ENCODE assay signal across 11 cellular contexts in the genomic region with DNA sequence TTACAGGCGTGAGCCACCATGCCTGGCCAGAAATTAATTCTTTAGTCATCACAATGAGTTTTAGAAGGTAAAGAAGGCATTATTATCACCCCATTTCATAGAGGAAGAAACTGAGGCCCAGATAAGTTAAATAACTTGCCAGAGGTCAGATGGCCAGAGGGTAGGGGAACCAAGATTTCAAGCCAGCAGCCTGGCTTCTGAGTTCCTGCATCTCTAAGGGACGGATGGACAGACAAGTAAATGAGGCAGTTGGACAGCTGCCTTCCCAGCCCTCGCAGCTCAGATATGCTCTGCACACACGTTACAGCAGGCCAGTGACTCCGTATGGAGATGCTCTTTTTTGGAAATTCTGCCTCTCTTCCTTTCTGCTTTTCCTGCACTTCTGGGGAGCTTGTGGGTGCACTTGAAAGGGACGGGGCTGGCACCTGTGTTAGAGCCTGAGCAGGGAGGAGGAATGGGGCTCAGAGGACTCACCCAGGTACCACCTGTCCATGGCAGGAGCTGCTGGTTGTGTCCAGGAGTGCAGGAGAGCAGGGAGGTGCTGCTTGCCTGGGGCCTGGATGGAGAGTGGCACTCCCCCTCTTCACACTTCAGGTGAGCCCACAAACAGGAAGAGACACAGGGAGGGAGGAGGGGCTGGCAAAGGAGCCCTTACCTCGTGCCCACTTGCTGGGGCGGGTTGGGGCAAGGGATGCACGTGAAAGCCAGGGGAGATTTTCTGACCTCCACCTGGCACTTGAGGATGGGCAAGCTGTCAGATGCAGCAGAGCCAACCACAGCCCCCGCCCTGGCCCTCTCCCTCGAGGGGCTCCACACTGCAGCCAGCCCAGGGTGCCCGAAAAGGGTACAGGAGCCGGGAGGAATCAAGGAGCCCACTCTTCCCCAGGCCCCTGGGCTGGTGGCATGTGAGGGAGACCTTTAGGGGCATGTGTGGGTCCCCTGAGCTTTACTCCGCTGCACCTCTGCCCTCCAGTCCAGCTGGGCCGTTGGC. TPM values are rescaled to one million over a fixed set of nuclear protein-coding genes. Genes with fewer than 3 reads are reported as not detected.
DNase-seq lines count a peak whose midpoint lies in the region; ATAC-seq, FAIRE-seq and TF ChIP-seq lines count a peak whose summit lies in the region.
"Had no signal": no experiment of that assay in that cellular context is flagged by ENCODE, and none has a peak within 500 bp of the region (broad histone marks: within the 10 kb centered on the region; RNA-seq: fewer than 3 reads in every experiment).

No MANE protein-coding gene starts in this region.

- no peak overlapping the region for H4K91ac ChIP-seq in H1 (replicated peaks; ENCODE audit: insufficient read length, low read length)

- no peak overlapping the region for H3K23ac ChIP-seq in H1 (ENCODE audit: insufficient read length)

- H2BK120ac ChIP-seq in H1 (replicated peaks; ENCODE audit: low read depth, low read length), result no peak overlapping the region

- POLR2A ChIA-PET in H1 (lab: Charles Lee; ENCODE audit: partially characterized antibody), result no interaction called here

- H3K4me1 Mint-ChIP-seq in T-helper 17 cell, result peaks cover 33% of the 10 kb centered on the region
- H3K4me1 Mint-ChIP-seq in stimulated activated effector memory CD8-positive, alpha-beta T cell treated with anti-CD3 and anti-CD28 coated beads, Interleukin-12 subunit alpha, Interleukin-12 subunit beta, amount 100 ng/mL, for 72 hours, result peaks cover 87% of the 10 kb centered on the region
- H3K4me1 Mint-ChIP-seq in endothelial cell (ENCODE audit: unreplicated experiment), result peaks cover 23% of the 10 kb centered on the region

- no peak overlapping the region for H2AK5ac ChIP-seq in H1 (ENCODE audit: low read depth, low read length)

- H3K79me2 ChIP-seq in H1 (ENCODE audit: control insufficient read depth in 1 of 2, insufficient read depth in 2 of 2, low read length in 2 of 2), result no peaks in the 10 kb centered on the region

- H3K9me3 ChIP-seq in T-helper 17 cell (ENCODE audit: control insufficient read depth, low read length, poor library complexity, severe bottlenecking), result no peaks in the 10 kb centered on the region
- no peaks in the 10 kb centered on the region for H3K9me3 ChIP-seq in H1 (ENCODE audit: insufficient read depth in 2 of 2, low read depth in 1 of 2, low read length in 1 of 2)

- no peaks in the 10 kb centered on the region for H3K79me1 ChIP-seq in H1 (ENCODE audit: low read depth, low read length)

- H3K9me3 Mint-ChIP-seq in stimulated activated effector memory CD8-positive, alpha-beta T cell treated with anti-CD3 and anti-CD28 coated beads, Interleukin-12 subunit alpha, Interleukin-12 subunit beta, amount 100 ng/mL, for 72 hours, result no peaks in the 10 kb centered on the region
- H3K9me3 Mint-ChIP-seq in endothelial cell (ENCODE audit: unreplicated experiment), result no peaks in the 10 kb centered on the region

- H3K56ac ChIP-seq in H1 (replicated peaks; ENCODE audit: insufficient read length, low read depth, low read length), result no peak overlapping the region

- peaks cover 4% of the 10 kb centered on the region for H3K27me3 Mint-ChIP-seq in T-helper 17 cell
- H3K27me3 Mint-ChIP-seq in endothelial cell (ENCODE audit: unreplicated experiment), result peaks cover 14% of the 10 kb centered on the region

- no peak overlapping the region for H3K18ac ChIP-seq in H1 (ENCODE audit: extremely low read depth, low read length)

- no peak for TF ChIP-seq RAD21 in H1 (IDR thresholded peaks at IDR 0.05 in 1 of 2, conservative IDR thresholded peaks at IDR 0.05 in 1 of 2; ENCODE audit: low read depth in 2 of 2, low read length in 2 of 2)

- TF ChIP-seq POLR2A in H1 (IDR thresholded peaks at IDR 0.05; ENCODE audit: control extremely low read depth in 1 of 2, low read depth in 2 of 2, low read length in 2 of 2), result no peak

- no peak overlapping the region for H2BK15ac ChIP-seq in H1 (ENCODE audit: low read length)

- WGBS in H1 (ENCODE audit: extremely low coverage in 1 of 2, insufficient coverage in 1 of 2, insufficient read length in 1 of 2, insufficient replicate concordance in 2 of 2, low coverage in 1 of 2, low lambda C conversion rate in 2 of 2, missing lambda C conversion rate in 1 of 2), 2 experiments, result 84% methylated on average over 12 of the region's 15 CpGs; no CpG with 5 or more reads in 1 of the 2 experiments

- no peak overlapping the region for H3K27ac ChIP-seq in H1 (ENCODE audit: low read depth, low read length)

- 0 out of 2 replicates have a peak overlapping the region, but pooled peaks have one; percentile 27 for H2BK12ac ChIP-seq in H1 (ENCODE audit: low read depth, low read length)

- peaks cover 0 to 26% (median 14%) of the 10 kb centered on the region in 4 experiments; a peak in 6 of 7 replicates for H3K4me1 ChIP-seq in H1 (replicated peaks in 1 of 4; ENCODE audit: control insufficient read depth in 3 of 4, insufficient read depth in 4 of 4, low read length in 3 of 4)

- no peaks in the 10 kb centered on the region for H3K36me3 Mint-ChIP-seq in T-helper 17 cell (ENCODE audit: low read depth)
- H3K36me3 Mint-ChIP-seq in stimulated activated effector memory CD8-positive, alpha-beta T cell treated with anti-CD3 and anti-CD28 coated beads, Interleukin-12 subunit alpha, Interleukin-12 subunit beta, amount 100 ng/mL, for 72 hours, result peaks cover 6% of the 10 kb centered on the region
- H3K36me3 Mint-ChIP-seq in endothelial cell (ENCODE audit: low read depth, unreplicated experiment), result no peaks in the 10 kb centered on the region

- peak; percentile 28 for DNase-seq in NCI-H2029 (lab: John Stamatoyannopoulos, UW)
- DNase-seq in NCI-H2029 treated with DMSO at 0.1 percent for 48 hours (lab: John Stamatoyannopoulos, UW), result no peak
- no peak for DNase-seq in T-helper 17 cell
- DNase-seq in H1 (ENCODE audit: low read depth in 1 of 2, low spot score in 2 of 2), result peak in 1 of 2 experiments; percentile 33
- no peak for DNase-seq in stimulated activated effector memory CD8-positive, alpha-beta T cell treated with anti-CD3 and anti-CD28 coated beads, Interleukin-12 subunit alpha, Interleukin-12 subunit beta, amount 100 ng/mL, for 72 hours (ENCODE audit: low spot score in 2 of 2)
- no peak for DNase-seq in GM19240 (ENCODE audit: insufficient read length, low spot score)
- DNase-seq in endothelial cell (ENCODE audit: low spot score), result no peak

- peak overlapping the region; percentile 77 for H3K4me3 Mint-ChIP-seq in T-helper 17 cell
- H3K4me3 Mint-ChIP-seq in stimulated activated effector memory CD8-positive, alpha-beta T cell treated with anti-CD3 and anti-CD28 coated beads, Interleukin-12 subunit alpha, Interleukin-12 subunit beta, amount 100 ng/mL, for 72 hours, result peak overlapping the region; percentile 58
- no peak overlapping the region for H3K4me3 Mint-ChIP-seq in endothelial cell (ENCODE audit: unreplicated experiment)

- H3K4ac ChIP-seq in H1 (replicated peaks; ENCODE audit: insufficient read length, low read depth, low read length), result no peak overlapping the region

- no peak overlapping the region for H3K14ac ChIP-seq in H1 (ENCODE audit: insufficient read length)

- H3K4me3 ChIP-seq in H1 (ENCODE audit: extremely low read depth in 1 of 4, insufficient read depth in 2 of 4, low read depth in 3 of 4, low read length in 4 of 4), result no peak overlapping the region

- H3K27ac Mint-ChIP-seq in T-helper 17 cell, result peak overlapping the region; percentile 74
- H3K27ac Mint-ChIP-seq in stimulated activated effector memory CD8-positive, alpha-beta T cell treated with anti-CD3 and anti-CD28 coated beads, Interleukin-12 subunit alpha, Interleukin-12 subunit beta, amount 100 ng/mL, for 72 hours, result peak overlapping the region; percentile 92
- H3K27ac Mint-ChIP-seq in endothelial cell (ENCODE audit: unreplicated experiment), result no peak overlapping the region

- H4K20me1 ChIP-seq in H1 (replicated peaks in 1 of 2; ENCODE audit: control insufficient read depth in 1 of 2, insufficient read depth in 2 of 2, low read length in 2 of 2), result no peaks in the 10 kb centered on the region

- H3K4me2 ChIP-seq in H1 (ENCODE audit: insufficient read depth in 1 of 2, low read depth in 2 of 2, low read length in 2 of 2), result no peak overlapping the region

- TF ChIP-seq CTCF in H1 (IDR thresholded peaks at IDR 0.05; ENCODE audit: control extremely low read depth in 1 of 3, insufficient read depth in 1 of 3, low read depth in 1 of 3, low read length in 3 of 3), result no peak
- no peak for TF ChIP-seq CTCF in endothelial cell (IDR thresholded peaks at IDR 0.05; ENCODE audit: unreplicated experiment)

- H2BK20ac ChIP-seq in H1 (ENCODE audit: low read length), result no peak overlapping the region

- no peak overlapping the region for H3K9ac ChIP-seq in H1 (replicated peaks in 1 of 4; ENCODE audit: extremely low read depth in 1 of 4, low read depth in 3 of 4, low read length in 3 of 4)

- FAIRE-seq in H1 (lab: Jason Lieb, UNC), result no peak
- FAIRE-seq: endothelial cell of umbilical vein, HTR-8/SVneo had no signal

- H3K23me2 ChIP-seq in H1 (ENCODE audit: low read depth, low read length), result no peaks in the 10 kb centered on the region

- no peak overlapping the region for H4K5ac ChIP-seq in H1 (ENCODE audit: insufficient read length, low read depth, low read length)

- CTCF ChIA-PET in H1 (lab: Charles Lee; ENCODE audit: partially characterized antibody), result interaction anchor here (0.7 to 11.9 kb wide), 16 partner anchors 8 to 401 kb away, joined by 3 to 91 read pairs (median 4); no protein-coding TSS in a partner anchor

- H4K8ac ChIP-seq in H1 (ENCODE audit: extremely low read depth, insufficient read depth, low read length), result peak overlapping the region; percentile 26; the same call in 1 of the 2 replicates

- no peak overlapping the region for H2AFZ ChIP-seq in H1 (ENCODE audit: low read length)

- H2BK5ac ChIP-seq in H1 (ENCODE audit: low read depth, low read length), result no peak overlapping the region

- peak; percentile 47 for ATAC-seq in T-helper 17 cell
- no peak for ATAC-seq in stimulated activated effector memory CD8-positive, alpha-beta T cell treated with anti-CD3 and anti-CD28 coated beads, Interleukin-12 subunit alpha, Interleukin-12 subunit beta, amount 100 ng/mL, for 72 hours
- no peak for ATAC-seq in HG03280 (IDR thresholded peaks at IDR 0.05; ENCODE audit: unreplicated experiment)

- no peak for TF ChIP-seq EP300 in H1 (IDR thresholded peaks at IDR 0.05; ENCODE audit: borderline replicate concordance in 1 of 2, low read depth in 2 of 2, low read length in 2 of 2)

- H3K36me3 ChIP-seq in H1 (ENCODE audit: control insufficient read depth in 2 of 4, insufficient read depth in 4 of 4, low read length in 3 of 4), result no peaks in the 10 kb centered on the region

- H3K27me3 ChIP-seq in H1 (replicated peaks in 1 of 4; ENCODE audit: control insufficient read depth in 3 of 4, extremely low read depth in 1 of 4, insufficient read depth in 3 of 4, low read length in 3 of 4), result no peaks in the 10 kb centered on the region; a peak in 1 of 7 replicates

RNA-seq across cellular contexts. Expression of gene FXYD2, which starts 3.3 kb away (rescaled TPM):
- total RNA-seq in T-helper 17 cell, result 1 to 10 TPM in 1 of 2 donors, not detected in 1; 1.3 TPM
- 0.99 and 1.1 TPM in 2 replicates for total RNA-seq in H1 (2021; fragmentation: NEBNext Ultra II Directional; extraction: Animal tissue kit (Norgen Biotek cat#: 25700))
- 0.89 and 1.6 TPM in 2 replicates for polyA plus RNA-seq in H1 (2011; rRNA removed)
- polyA plus RNA-seq in H1 (2011; cell fraction: cytosol; rRNA removed), result 1.2 TPM
- polyA plus RNA-seq in H1 (2011; cell fraction: nucleus; rRNA removed), result 3.1 TPM
- 0.84 to 1.1 TPM (median 0.98 TPM) in 4 replicates for polyA plus RNA-seq in H1 (2012, experiment 1 of 2)
- 0.21 TPM for polyA plus RNA-seq in H1 (2012, experiment 2 of 2)
- 2.0 TPM for polyA plus RNA-seq in H1 (2013, experiment 1 of 2)
- polyA plus RNA-seq in H1 (2013, experiment 2 of 2), result 1.2 TPM
- polyA minus RNA-seq in H1 (2011; rRNA and poly(A)+ RNA removed), result 0.95 and 1.7 TPM in 2 replicates
- polyA minus RNA-seq in H1 (2011; cell fraction: cytosol; rRNA and poly(A)+ RNA removed), result 0.59 TPM
- 4.4 TPM for polyA minus RNA-seq in H1 (2011; cell fraction: nucleus; rRNA and poly(A)+ RNA removed)
- not detected for total RNA-seq in endothelial cell (ENCODE audit: unreplicated experiment)
- total RNA-seq: OCI-LY7 had no signal

RNA-seq across cellular contexts. Expression of gene DSCAML1, which starts 30.8 kb away (rescaled TPM):
- under 1 TPM; 0.21 to 0.92 TPM for total RNA-seq in T-helper 17 cell
- total RNA-seq in H1 (2021; fragmentation: NEBNext Ultra II Directional; extraction: Animal tissue kit (Norgen Biotek cat#: 25700)), result 0.19 and 0.27 TPM in 2 replicates
- 0.24 and 0.25 TPM in 2 replicates for polyA plus RNA-seq in H1 (2011; rRNA removed)
- polyA plus RNA-seq in H1 (2011; cell fraction: cytosol; rRNA removed), result 0.16 TPM
- 0.39 TPM for polyA plus RNA-seq in H1 (2011; cell fraction: nucleus; rRNA removed)
- 0.08 to 0.35 TPM (median 0.18 TPM) in 4 replicates for polyA plus RNA-seq in H1 (2012, experiment 1 of 2)
- polyA plus RNA-seq in H1 (2012, experiment 2 of 2), result 0.04 TPM
- 0.10 TPM for polyA plus RNA-seq in H1 (2013, experiment 1 of 2)
- 0.22 TPM for polyA plus RNA-seq in H1 (2013, experiment 2 of 2)
- polyA minus RNA-seq in H1 (2011; rRNA and poly(A)+ RNA removed), result 0.10 and 0.54 TPM in 2 replicates
- polyA minus RNA-seq in H1 (2011; cell fraction: cytosol; rRNA and poly(A)+ RNA removed), result not detected
- polyA minus RNA-seq in H1 (2011; cell fraction: nucleus; rRNA and poly(A)+ RNA removed), result 3.2 TPM
- total RNA-seq in endothelial cell (ENCODE audit: unreplicated experiment), result 3.8 TPM
- total RNA-seq: endothelial cell of umbilical vein, OCI-LY7 had no signal
- polyA plus RNA-seq: endothelial cell of umbilical vein had no signal

RNA-seq across cellular contexts. Expression of gene FXYD6, which starts 48.6 kb away (rescaled TPM):
- total RNA-seq in T-helper 17 cell (under 1 TPM in 1 of 2 donors, not detected in 1; 0.62 TPM), endothelial cell (ENCODE audit: unreplicated experiment) (18.1 TPM)
- total RNA-seq in H1 (2021; fragmentation: NEBNext Ultra II Directional; extraction: Animal tissue kit (Norgen Biotek cat#: 25700)), result 44.6 and 50.0 TPM in 2 replicates
- 117 and 151 TPM in 2 replicates for polyA plus RNA-seq in H1 (2011; rRNA removed)
- 117 TPM for polyA plus RNA-seq in H1 (2011; cell fraction: cytosol; rRNA removed)
- 137 TPM for polyA plus RNA-seq in H1 (2011; cell fraction: nucleus; rRNA removed)
- 45.7 to 68.5 TPM (median 67.3 TPM) in 4 replicates for polyA plus RNA-seq in H1 (2012, experiment 1 of 2)
- 67.1 TPM for polyA plus RNA-seq in H1 (2012, experiment 2 of 2)
- polyA plus RNA-seq in H1 (2013, experiment 1 of 2), result 51.8 TPM
- polyA plus RNA-seq in H1 (2013, experiment 2 of 2), result 57.8 TPM
- 64.2 and 70.4 TPM in 2 replicates for polyA minus RNA-seq in H1 (2011; rRNA and poly(A)+ RNA removed)
- polyA minus RNA-seq in H1 (2011; cell fraction: cytosol; rRNA and poly(A)+ RNA removed), result 17.0 TPM
- 34.0 TPM for polyA minus RNA-seq in H1 (2011; cell fraction: nucleus; rRNA and poly(A)+ RNA removed)
- total RNA-seq: OCI-LY7 had no signal

Comparison
In these comparisons a context has a peak if more than half of its experiments do, and no peak if none do; other contexts are left out.
1. RNA of gene FXYD6, which starts 48.6 kb away (total RNA-seq): 44.6 to 50.0 TPM in H1 and 18.1 TPM in endothelial cell (single experiment); 0.62 TPM in T-helper 17 cell; every median in the first group is over 10 times any median in the second.